Comparison of ENCODE assay signal across 1 cellular context in genomic region chr1:44227211-44227610, GRCh38.
TF ChIP-seq lines count a peak whose summit lies in the region.

No MANE protein-coding gene starts in this region.

TF ChIP-seq in HepG2, 621 proteins besides CTCF, POLR2A, EP300 and RAD21 (continued from another document):
- TF ChIP-seq ELK4 (CRISPR knock-in tag; IDR thresholded peaks at IDR 0.05; ENCODE audit: borderline replicate concordance) (no peak), SKI (IDR thresholded peaks at IDR 0.05; ENCODE audit: partially characterized antibody) (no peak), NCOA1 (CRISPR knock-in tag; IDR thresholded peaks at IDR 0.05) (no peak), ZNF276 (CRISPR knock-in tag; IDR thresholded peaks at IDR 0.05; ENCODE audit: low read depth) (no peak), PAWR (CRISPR knock-in tag; IDR thresholded peaks at IDR 0.05; ENCODE audit: borderline replicate concordance) (no peak), ZC3H4 (CRISPR knock-in tag; IDR thresholded peaks at IDR 0.05; ENCODE audit: borderline replicate concordance) (no peak)
